Comparison of ENCODE assay signal across 27 cellular contexts in genomic region chr2:12742891-12743290, GRCh38.
"Had no signal": no experiment of that assay in that cellular context is flagged by ENCODE, and none has a peak within 500 bp of the region (broad histone marks: within the 10 kb centered on the region; RNA-seq: fewer than 3 reads in every experiment).

No MANE protein-coding gene starts in this region.

- H3K27me3 Mint-ChIP-seq: activated CD8-positive, alpha-beta T cell treated with anti-CD3 and anti-CD28 coated beads for 36 hours; activated T-helper 17 cell treated with anti-CD3 and anti-CD28 coated beads, Interleukin-2, amount 50 U/mL, for 72 hours; natural killer cell treated with Interleukin-12 subunit alpha and Interleukin-12 subunit beta and Interleukin-15 and Interleukin-18, amount 100 ng/mL, for 72 hours; stimulated activated memory B cell treated with anti-CD40 and anti-IgM and Interleukin-4, amounts not matched to agents 10 μg/mL and 1 μg/mL and 100 μg/mL, for 72 hours; T-helper 17 cell had no signal

- DNase-seq: activated CD4-positive, alpha-beta T cell treated with anti-CD3 and anti-CD28 coated beads, Interleukin-2, amount 10 ng/mL, durations not matched to agents 24 days and 14 days; activated CD8-positive, alpha-beta T cell treated with anti-CD3 and anti-CD28 coated beads for 36 hours; activated T-cell treated with anti-CD3 and anti-CD28 coated beads, Interleukin-2, amount 50 U/mL, for 4 hours; anterior cingulate cortex; colonic mucosa; effector CD8-positive, alpha-beta T cell; erythroblast; head of caudate nucleus; hippocampal formation; kidney; left colon; mammary epithelial cell; posterior cingulate gyrus; right lobe of liver; small intestine; stimulated activated CD4-positive, alpha-beta T cell treated with anti-CD3 and anti-CD28 coated beads, Interleukin-4, amount 100 ng/mL, for 24 hours; stomach; T-helper 17 cell; T1000; tibial artery; WERI-Rb-1 had no signal

- H3K4me3 Mint-ChIP-seq: activated CD4-positive, alpha-beta T cell treated with anti-CD3 and anti-CD28 coated beads, Interleukin-2, amount 10 ng/mL, durations not matched to agents 24 days and 14 days; activated CD8-positive, alpha-beta T cell treated with anti-CD3 and anti-CD28 coated beads for 36 hours; activated T-cell treated with anti-CD3 and anti-CD28 coated beads, Interleukin-2, amount 50 U/mL, for 4 hours; activated T-helper 17 cell treated with anti-CD3 and anti-CD28 coated beads, Interleukin-2, amount 50 U/mL, for 72 hours; natural killer cell treated with Interleukin-12 subunit alpha and Interleukin-12 subunit beta and Interleukin-15 and Interleukin-18, amount 100 ng/mL, for 72 hours; stimulated activated memory B cell treated with anti-CD40 and anti-IgM and Interleukin-4, amounts not matched to agents 10 μg/mL and 1 μg/mL and 100 μg/mL, for 72 hours; T-helper 17 cell had no signal

- H3K27ac Mint-ChIP-seq: activated CD4-positive, alpha-beta T cell treated with anti-CD3 and anti-CD28 coated beads, Interleukin-2, amount 10 ng/mL, durations not matched to agents 24 days and 14 days; activated CD8-positive, alpha-beta T cell treated with anti-CD3 and anti-CD28 coated beads for 36 hours; activated naive CD4-positive, alpha-beta T cell treated with anti-CD3 and anti-CD28 coated beads, Interleukin-2, amount 50 U/mL, for 72 hours; activated T-helper 17 cell treated with anti-CD3 and anti-CD28 coated beads, Interleukin-2, amount 50 U/mL, for 72 hours; natural killer cell treated with Interleukin-12 subunit alpha and Interleukin-12 subunit beta and Interleukin-15 and Interleukin-18, amount 100 ng/mL, for 72 hours; stimulated activated memory B cell treated with anti-CD40 and anti-IgM and Interleukin-4, amounts not matched to agents 10 μg/mL and 1 μg/mL and 100 μg/mL, for 72 hours; T-helper 17 cell had no signal

- ATAC-seq: activated CD4-positive, CD25-positive, alpha-beta regulatory T cell treated with anti-CD3 and anti-CD28 coated beads, Interleukin-2, amount 50 U/mL, for 24 hours; activated CD8-positive, alpha-beta T cell treated with anti-CD3 and anti-CD28 coated beads for 36 hours; activated naive CD4-positive, alpha-beta T cell treated with anti-CD3 and anti-CD28 coated beads, Interleukin-2, amount 50 U/mL, for 72 hours; activated T-cell treated with anti-CD3 and anti-CD28 coated beads, Interleukin-2, amount 50 U/mL, for 4 hours; activated T-helper 17 cell treated with anti-CD3 and anti-CD28 coated beads, Interleukin-2, amount 50 U/mL, for 72 hours; left colon; natural killer cell treated with Interleukin-12 subunit alpha and Interleukin-12 subunit beta and Interleukin-15 and Interleukin-18, amount 100 ng/mL, for 72 hours; right lobe of liver; SK-N-SH treated with all-trans-retinoic acid at 6 μM for 48 hours; stimulated activated memory B cell treated with anti-CD40 and anti-IgM and Interleukin-4, amounts not matched to agents 10 μg/mL and 1 μg/mL and 100 μg/mL, for 72 hours; T-helper 17 cell had no signal

- H3K4me1 Mint-ChIP-seq: stimulated activated memory B cell treated with anti-CD40 and anti-IgM and Interleukin-4, amounts not matched to agents 10 μg/mL and 1 μg/mL and 100 μg/mL, for 72 hours had no signal

- H3K9me3 Mint-ChIP-seq: activated CD4-positive, alpha-beta T cell treated with anti-CD3 and anti-CD28 coated beads, Interleukin-2, amount 10 ng/mL, durations not matched to agents 24 days and 14 days; activated CD8-positive, alpha-beta T cell treated with anti-CD3 and anti-CD28 coated beads for 36 hours; activated naive CD4-positive, alpha-beta T cell treated with anti-CD3 and anti-CD28 coated beads, Interleukin-2, amount 50 U/mL, for 72 hours; activated T-cell treated with anti-CD3 and anti-CD28 coated beads, Interleukin-2, amount 50 U/mL, for 4 hours; activated T-helper 17 cell treated with anti-CD3 and anti-CD28 coated beads, Interleukin-2, amount 50 U/mL, for 72 hours; natural killer cell treated with Interleukin-12 subunit alpha and Interleukin-12 subunit beta and Interleukin-15 and Interleukin-18, amount 100 ng/mL, for 72 hours; stimulated activated memory B cell treated with anti-CD40 and anti-IgM and Interleukin-4, amounts not matched to agents 10 μg/mL and 1 μg/mL and 100 μg/mL, for 72 hours had no signal

- H3K9me3 ChIP-seq: colonic mucosa, right lobe of liver, stomach, tibial artery had no signal

- FAIRE-seq: kidney, small intestine had no signal

- H3K27ac ChIP-seq: colonic mucosa, right lobe of liver, stomach, tibial artery, WERI-Rb-1 had no signal

- H3K4me3 ChIP-seq: colonic mucosa, right lobe of liver, stomach, tibial artery had no signal

- H3K27me3 ChIP-seq: colonic mucosa, right lobe of liver, stomach, tibial artery had no signal

- H3K36me3 ChIP-seq: colonic mucosa, WERI-Rb-1 had no signal

- H3K4me1 ChIP-seq: colonic mucosa, right lobe of liver, tibial artery had no signal
